1 cellular context compared by ENCODE assay signal in genomic region chr15:55250392-55250791, GRCh38.
A peak's percentile ranks its signal among the peaks of the same experiment; 100 is the strongest.
TF ChIP-seq lines count a peak whose summit lies in the region.

No MANE protein-coding gene starts in this region.

TF ChIP-seq in HepG2, 621 proteins besides CTCF, POLR2A, EP300 and RAD21 (continued from another document and continues in another):
- TF ChIP-seq HMGXB3 (CRISPR knock-in tag; IDR thresholded peaks at IDR 0.05; ENCODE audit: borderline replicate concordance) (no peak), ZNF660 (CRISPR knock-in tag; IDR thresholded peaks at IDR 0.05; ENCODE audit: borderline replicate concordance, low read depth) (no peak), ELF4 (CRISPR knock-in tag; IDR thresholded peaks at IDR 0.05; ENCODE audit: borderline replicate concordance) (no peak), ZNF343 (CRISPR knock-in tag; IDR thresholded peaks at IDR 0.05) (no peak), SMARCE1 (IDR thresholded peaks at IDR 0.05; ENCODE audit: borderline replicate concordance) (no peak), ZNF3 (CRISPR knock-in tag; IDR thresholded peaks at IDR 0.05) (peak; percentile 99), ZNF224 (CRISPR knock-in tag; IDR thresholded peaks at IDR 0.05) (no peak), ZNF577 (CRISPR knock-in tag; IDR thresholded peaks at IDR 0.05; ENCODE audit: borderline replicate concordance, low read depth) (no peak), ZNF616 (CRISPR knock-in tag; IDR thresholded peaks at IDR 0.05; ENCODE audit: low read depth) (no peak), BATF2 (CRISPR knock-in tag; IDR thresholded peaks at IDR 0.05) (no peak), FOSL2 (CRISPR knock-in tag; IDR thresholded peaks at IDR 0.05) (peak; percentile 45; the same call in 1 of the 2 replicates), TOE1 (CRISPR knock-in tag; IDR thresholded peaks at IDR 0.05) (no peak), GZF1 (CRISPR knock-in tag; IDR thresholded peaks at IDR 0.05) (no peak), PRDM10 (CRISPR knock-in tag; IDR thresholded peaks at IDR 0.05; ENCODE audit: low read depth) (no peak), FOXK1 (CRISPR knock-in tag; IDR thresholded peaks at IDR 0.05; ENCODE audit: borderline replicate concordance, low read depth) (peak; percentile 74; the same call in 1 of the 2 replicates), FOXP4 (CRISPR knock-in tag; IDR thresholded peaks at IDR 0.05) (peak; percentile 48; the same call in 1 of the 2 replicates), ZFP1 (CRISPR knock-in tag; IDR thresholded peaks at IDR 0.05) (0 out of 2 replicates have a peak, but pooled peaks have one; percentile 39), ERF (CRISPR knock-in tag; IDR thresholded peaks at IDR 0.05) (no peak), ZSCAN29 (CRISPR knock-in tag; conservative IDR thresholded peaks at IDR 0.05) (no peak), ZBTB38 (CRISPR knock-in tag; IDR thresholded peaks at IDR 0.05) (no peak), ZSCAN30 (CRISPR knock-in tag; IDR thresholded peaks at IDR 0.05) (no peak), USF2 (IDR thresholded peaks at IDR 0.05; ENCODE audit: low read depth, low read length) (no peak), USF2 (CRISPR knock-in tag; IDR thresholded peaks at IDR 0.05; ENCODE audit: borderline replicate concordance) (no peak), RARG (CRISPR knock-in tag; IDR thresholded peaks at IDR 0.05; ENCODE audit: low read depth) (no peak), NR2F2 (IDR thresholded peaks at IDR 0.05; ENCODE audit: borderline replicate concordance, low read depth) (no peak), ARNTL (CRISPR knock-in tag; IDR thresholded peaks at IDR 0.05) (peak; percentile 55; the same call in 1 of the 2 replicates), ZNF768 (CRISPR knock-in tag; IDR thresholded peaks at IDR 0.05) (no peak), MTF2 (CRISPR knock-in tag; IDR thresholded peaks at IDR 0.05; ENCODE audit: borderline replicate concordance) (no peak), SMC3 (IDR thresholded peaks at IDR 0.05; ENCODE audit: low read length) (peak; percentile 39; the same call in 1 of the 2 replicates), SOX6 (IDR thresholded peaks at IDR 0.05) (no peak), SOX6 (CRISPR knock-in tag; IDR thresholded peaks at IDR 0.05) (peak; percentile 60; the same call in 1 of the 2 replicates), ZBTB1 (CRISPR knock-in tag; IDR thresholded peaks at IDR 0.05; ENCODE audit: borderline replicate concordance) (no peak), HHEX (CRISPR knock-in tag; IDR thresholded peaks at IDR 0.05) (0 out of 2 replicates have a peak, but pooled peaks have one; percentile 11), ZBTB42 (CRISPR knock-in tag; IDR thresholded peaks at IDR 0.05) (no peak), AKAP8 (CRISPR knock-in tag; IDR thresholded peaks at IDR 0.05) (no peak), HNF4A (CRISPR knock-in tag; IDR thresholded peaks at IDR 0.05) (peak; percentile 67), NR2F1 (CRISPR knock-in tag; IDR thresholded peaks at IDR 0.05) (no peak), ATF7 (IDR thresholded peaks at IDR 0.05) (0 out of 2 replicates have a peak, but pooled peaks have one; percentile 10), ATF7 (CRISPR knock-in tag; IDR thresholded peaks at IDR 0.05) (no peak), STAG1 (CRISPR knock-in tag; IDR thresholded peaks at IDR 0.05) (no peak), CREB3 (CRISPR knock-in tag; IDR thresholded peaks at IDR 0.05) (no peak), TRIM24 (CRISPR knock-in tag; IDR thresholded peaks at IDR 0.05) (peak; percentile 90)
- TF ChIP-seq, protein P1, sequence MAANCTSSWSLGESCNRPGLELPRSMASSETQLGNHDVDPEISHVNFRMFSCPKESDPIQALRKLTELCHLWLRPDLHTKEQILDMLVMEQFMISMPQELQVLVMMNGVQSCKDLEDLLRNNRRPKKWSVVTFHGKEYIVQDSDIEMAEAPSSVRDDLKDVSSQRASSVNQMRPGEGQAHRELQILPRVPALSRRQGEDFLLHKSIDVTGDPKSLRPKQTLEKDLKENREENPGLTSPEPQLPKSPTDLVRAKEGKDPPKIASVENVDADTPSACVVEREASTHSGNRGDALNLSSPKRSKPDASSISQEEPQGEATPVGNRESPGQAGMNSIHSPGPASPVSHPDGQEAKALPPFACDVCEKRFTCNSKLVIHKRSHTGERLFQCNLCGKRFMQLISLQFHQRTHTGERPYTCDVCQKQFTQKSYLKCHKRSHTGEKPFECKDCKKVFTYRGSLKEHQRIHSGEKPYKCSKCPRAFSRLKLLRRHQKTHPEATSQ (CRISPR knock-in tag; IDR thresholded peaks at IDR 0.05; ENCODE audit: borderline replicate concordance): no peak
- TF ChIP-seq, protein P2, sequence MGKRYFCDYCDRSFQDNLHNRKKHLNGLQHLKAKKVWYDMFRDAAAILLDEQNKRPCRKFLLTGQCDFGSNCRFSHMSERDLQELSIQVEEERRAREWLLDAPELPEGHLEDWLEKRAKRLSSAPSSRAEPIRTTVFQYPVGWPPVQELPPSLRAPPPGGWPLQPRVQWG (CRISPR knock-in tag; IDR thresholded peaks at IDR 0.05; ENCODE audit: borderline replicate concordance, low read depth): no peak
- TF ChIP-seq, protein P3, sequence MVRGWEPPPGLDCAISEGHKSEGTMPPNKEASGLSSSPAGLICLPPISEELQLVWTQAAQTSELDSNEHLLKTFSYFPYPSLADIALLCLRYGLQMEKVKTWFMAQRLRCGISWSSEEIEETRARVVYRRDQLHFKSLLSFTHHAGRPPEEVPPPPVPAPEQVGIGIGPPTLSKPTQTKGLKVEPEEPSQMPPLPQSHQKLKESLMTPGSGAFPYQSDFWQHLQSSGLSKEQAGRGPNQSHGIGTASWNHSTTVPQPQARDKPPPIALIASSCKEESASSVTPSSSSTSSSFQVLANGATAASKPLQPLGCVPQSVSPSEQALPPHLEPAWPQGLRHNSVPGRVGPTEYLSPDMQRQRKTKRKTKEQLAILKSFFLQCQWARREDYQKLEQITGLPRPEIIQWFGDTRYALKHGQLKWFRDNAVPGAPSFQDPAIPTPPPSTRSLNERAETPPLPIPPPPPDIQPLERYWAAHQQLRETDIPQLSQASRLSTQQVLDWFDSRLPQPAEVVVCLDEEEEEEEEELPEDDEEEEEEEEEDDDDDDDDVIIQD (CRISPR knock-in tag; IDR thresholded peaks at IDR 0.05; ENCODE audit: low read depth): no peak
- TF ChIP-seq, protein P4, sequence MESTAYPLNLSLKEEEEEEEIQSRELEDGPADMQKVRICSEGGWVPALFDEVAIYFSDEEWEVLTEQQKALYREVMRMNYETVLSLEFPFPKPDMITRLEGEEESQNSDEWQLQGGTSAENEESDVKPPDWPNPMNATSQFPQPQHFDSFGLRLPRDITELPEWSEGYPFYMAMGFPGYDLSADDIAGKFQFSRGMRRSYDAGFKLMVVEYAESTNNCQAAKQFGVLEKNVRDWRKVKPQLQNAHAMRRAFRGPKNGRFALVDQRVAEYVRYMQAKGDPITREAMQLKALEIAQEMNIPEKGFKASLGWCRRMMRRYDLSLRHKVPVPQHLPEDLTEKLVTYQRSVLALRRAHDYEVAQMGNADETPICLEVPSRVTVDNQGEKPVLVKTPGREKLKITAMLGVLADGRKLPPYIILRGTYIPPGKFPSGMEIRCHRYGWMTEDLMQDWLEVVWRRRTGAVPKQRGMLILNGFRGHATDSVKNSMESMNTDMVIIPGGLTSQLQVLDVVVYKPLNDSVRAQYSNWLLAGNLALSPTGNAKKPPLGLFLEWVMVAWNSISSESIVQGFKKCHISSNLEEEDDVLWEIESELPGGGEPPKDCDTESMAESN (CRISPR knock-in tag; conservative IDR thresholded peaks at IDR 0.05): no peak
